Comparison of ENCODE assay signal across 8 cellular contexts in the genomic region with DNA sequence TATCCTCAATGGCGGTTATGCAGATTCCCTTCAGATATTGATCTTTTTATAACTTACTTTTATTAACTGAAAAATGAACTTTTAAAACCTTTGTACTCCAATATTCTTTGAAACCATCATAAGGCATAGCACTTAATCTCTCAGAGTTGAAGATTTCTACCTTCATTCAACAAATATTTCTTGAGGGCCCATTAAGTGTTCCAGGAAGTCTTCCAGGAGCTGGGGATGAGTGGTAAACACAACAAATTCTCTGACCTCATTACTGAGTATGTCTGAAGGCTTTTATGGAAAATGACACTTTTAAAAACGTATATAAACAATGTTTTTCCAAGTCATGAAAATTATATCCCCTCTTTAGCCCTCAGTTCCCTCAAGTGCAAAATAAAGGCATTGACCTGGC.
"Had no signal": no experiment of that assay in that cellular context is flagged by ENCODE, and none has a peak within 500 bp of the region (broad histone marks: within the 10 kb centered on the region; RNA-seq: fewer than 3 reads in every experiment).

No MANE protein-coding gene starts in this region.

- DNase-seq: GM23248, GOT3, H7, HFFc6 had no signal

- H3K27ac ChIP-seq: GM23248, HL-60 had no signal

- H3K4me1 ChIP-seq: HAP-1 had no signal

- FAIRE-seq: HepG2 had no signal

- H3K4me3 ChIP-seq: GM23248, HAP-1 had no signal

- H3K9me3 ChIP-seq: HAP-1 had no signal

- ATAC-seq: HCT116, HepG2 had no signal

- H3K36me3 ChIP-seq: HAP-1 had no signal
